In the genomic region with DNA sequence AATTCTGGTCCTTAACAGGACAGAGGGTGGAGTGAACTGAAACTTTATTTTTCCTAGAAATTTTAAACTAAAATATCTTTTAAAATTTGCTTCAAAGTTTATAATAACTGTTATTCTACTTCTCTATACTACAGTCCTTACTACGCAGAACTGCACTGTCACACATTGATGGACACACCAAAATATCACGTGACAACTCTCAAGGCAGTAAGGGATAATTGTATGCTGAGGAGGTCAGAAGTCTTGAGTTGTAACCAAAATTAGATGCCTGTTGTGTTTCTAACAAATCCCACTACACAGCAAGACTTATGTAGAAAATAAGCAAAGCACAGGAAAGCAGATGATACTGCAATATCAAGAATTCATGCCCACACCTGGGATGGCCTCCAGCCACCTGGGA, we compare ENCODE assay signal across 7 cellular contexts.
"Had no signal": no experiment of that assay in that cellular context is flagged by ENCODE, and none has a peak within 500 bp of the region (broad histone marks: within the 10 kb centered on the region; RNA-seq: fewer than 3 reads in every experiment).

No MANE protein-coding gene starts in this region.

- ATAC-seq: HepG2 had no signal

- H3K4me3 ChIP-seq: GM23248, HAP-1 had no signal

- H3K27ac ChIP-seq: GM23248, HL-60 had no signal

- H2AFZ ChIP-seq: GM23248 had no signal

- H3K36me3 ChIP-seq: HAP-1 had no signal

- H3K4me1 ChIP-seq: HAP-1 had no signal

- H3K9me3 ChIP-seq: HAP-1 had no signal

- FAIRE-seq: HepG2 had no signal

- DNase-seq: GM23248, GOT3, H7, KG1 had no signal

- H3K9ac ChIP-seq: GM23248 had no signal
